32 cellular contexts compared by ENCODE assay signal in genomic region chr18:54690198-54690597, GRCh38.
DNase-seq lines count a peak whose midpoint lies in the region; ATAC-seq, FAIRE-seq and TF ChIP-seq lines count a peak whose summit lies in the region.
"Had no signal": no experiment of that assay in that cellular context is flagged by ENCODE, and none has a peak within 500 bp of the region (broad histone marks: within the 10 kb centered on the region; RNA-seq: fewer than 3 reads in every experiment).

No MANE protein-coding gene starts in this region.

- no peaks in the 10 kb centered on the region for H4K20me1 ChIP-seq in mammary epithelial cell (ENCODE audit: insufficient read depth, low read length)
- H4K20me1 ChIP-seq in K562 (replicated peaks; ENCODE audit: control insufficient read depth, insufficient read depth, low read length) = no peaks in the 10 kb centered on the region

- no peak overlapping the region for H3K4me3 Mint-ChIP-seq in MCF 10A (ENCODE audit: unreplicated experiment)
- H3K4me3 Mint-ChIP-seq: activated CD4-positive, alpha-beta T cell treated with anti-CD3 and anti-CD28 coated beads for 36 hours; activated naive CD4-positive, alpha-beta T cell treated with anti-CD3 and anti-CD28 coated beads, Interleukin-2, amount 10 ng/mL, durations not matched to agents 7 days and 5 days; activated T-cell treated with anti-CD3 and anti-CD28 coated beads, Interleukin-2, amount 50 U/mL, for 72 hours; neural progenitor cell had no signal

- TF ChIP-seq RAD21 in K562 (CRISPR knock-in tag; conservative IDR thresholded peaks at IDR 0.05 in 1 of 2, IDR thresholded peaks at IDR 0.05 in 1 of 2) = no peak

- no peaks in the 10 kb centered on the region for H3K4me1 Mint-ChIP-seq in MCF 10A (ENCODE audit: insufficient read depth, unreplicated experiment)
- H3K4me1 Mint-ChIP-seq: activated CD4-positive, alpha-beta T cell treated with anti-CD3 and anti-CD28 coated beads for 36 hours; activated naive CD4-positive, alpha-beta T cell treated with anti-CD3 and anti-CD28 coated beads, Interleukin-2, amount 10 ng/mL, durations not matched to agents 7 days and 5 days had no signal

- CTCF ChIA-PET in mammary epithelial cell (lab: Charles Lee; ENCODE audit: low non-redundant PET) = interaction anchor here (0.6 kb wide), 1 partner anchor 85 kb away, joined by 4 read pairs; no protein-coding TSS in a partner anchor
- CTCF ChIA-PET in MCF 10A (lab: Yijun Ruan, JAX) = interaction anchor here (0.7 to 1.9 kb wide), 4 partner anchors 11 to 293 kb away, joined by 3 to 6 read pairs (median 4); no protein-coding TSS in a partner anchor
- CTCF ChIA-PET in K562 (lab: Yijun Ruan, JAX; ENCODE audit: low intra/inter-chr PET ratio) = no interaction called here

- in situ Hi-C loops in mammary epithelial cell (cut with MboI; ENCODE audit: low sequenced_read_pairs in 2 of 2) = no loop called here
- in situ Hi-C loops in K562 (cut with MboI) = no loop called here

- H3K27ac ChIP-seq in mammary epithelial cell (ENCODE audit: insufficient read depth, low read depth, low read length) (no peak overlapping the region), K562 (ENCODE audit: extremely low read depth, low read depth, low read length) (no peak overlapping the region), kidney (ENCODE audit: low read depth in 2 of 2, low read length in 2 of 2) (no peak overlapping the region)
- H3K27ac ChIP-seq: gastroesophageal sphincter, neural progenitor cell, thyroid gland had no signal

- no peak overlapping the region for H2AFZ ChIP-seq in mammary epithelial cell (ENCODE audit: low read depth, low read length)
- 0 out of 2 replicates have a peak overlapping the region, but pooled peaks have one; percentile 32 for H2AFZ ChIP-seq in K562 (ENCODE audit: low read depth, low read length)
- H2AFZ ChIP-seq: neural progenitor cell had no signal

- no peaks in the 10 kb centered on the region for H3K27me3 Mint-ChIP-seq in MCF 10A (ENCODE audit: insufficient read depth, unreplicated experiment)
- H3K27me3 Mint-ChIP-seq: progenitor cell of endocrine pancreas had no signal

- H3K79me2 ChIP-seq in mammary epithelial cell (ENCODE audit: insufficient read depth, low read length) (no peaks in the 10 kb centered on the region), K562 (ENCODE audit: control insufficient read depth, insufficient read depth, low read length) (no peaks in the 10 kb centered on the region)

- H3K27me3 ChIP-seq in mammary epithelial cell (ENCODE audit: insufficient read depth, low read length) = no peaks in the 10 kb centered on the region
- H3K27me3 ChIP-seq in K562 (ENCODE audit: control insufficient read depth in 2 of 2, insufficient read depth in 2 of 2, low read length in 2 of 2) = no peaks in the 10 kb centered on the region
- H3K27me3 ChIP-seq: BE2C, gastroesophageal sphincter, neural progenitor cell, thyroid gland had no signal

- dilution Hi-C loops in mammary epithelial cell (cut with HindIII; ENCODE audit: low sequenced_read_pairs) = loop anchor here (25.0 kb wide), 1 partner anchor 297 kb away; no protein-coding TSS in a partner anchor

- FAIRE-seq in K562 (lab: Jason Lieb, UNC) = no peak
- FAIRE-seq in kidney (lab: Jason Lieb, UNC) = no peak
- FAIRE-seq: GM12892, islet of Langerhans, small intestine had no signal

- no peak for ATAC-seq in K562
- ATAC-seq: activated CD4-positive, alpha-beta T cell treated with anti-CD3 and anti-CD28 coated beads for 36 hours; activated T-cell treated with anti-CD3 and anti-CD28 coated beads, Interleukin-2, amount 50 U/mL, for 72 hours; gastroesophageal sphincter had no signal

- no peak overlapping the region for H3K27ac Mint-ChIP-seq in MCF 10A (ENCODE audit: low read depth, unreplicated experiment)
- H3K27ac Mint-ChIP-seq: activated CD4-positive, alpha-beta T cell treated with anti-CD3 and anti-CD28 coated beads for 36 hours; activated naive CD4-positive, alpha-beta T cell treated with anti-CD3 and anti-CD28 coated beads, Interleukin-2, amount 10 ng/mL, durations not matched to agents 7 days and 5 days; activated T-cell treated with anti-CD3 and anti-CD28 coated beads, Interleukin-2, amount 50 U/mL, for 72 hours; neural progenitor cell; progenitor cell of endocrine pancreas had no signal

- H3K4me3 ChIP-seq in mammary epithelial cell (replicated peaks in 1 of 3; ENCODE audit: insufficient read depth in 1 of 3, low read depth in 2 of 3, low read length in 3 of 3) = no peak overlapping the region
- no peak overlapping the region for H3K4me3 ChIP-seq in K562
- peak overlapping the region; percentile 6 for H3K4me3 ChIP-seq in fibroblast of the aortic adventitia (ENCODE audit: low read depth, low read length)
- no peak overlapping the region for H3K4me3 ChIP-seq in kidney (ENCODE audit: low read length in 2 of 2)
- H3K4me3 ChIP-seq: gastroesophageal sphincter, neural progenitor cell, thyroid gland had no signal

- no peaks in the 10 kb centered on the region for H3K36me3 Mint-ChIP-seq in MCF 10A (ENCODE audit: insufficient read depth, unreplicated experiment)
- H3K36me3 Mint-ChIP-seq: activated naive CD4-positive, alpha-beta T cell treated with anti-CD3 and anti-CD28 coated beads, Interleukin-2, amount 10 ng/mL, durations not matched to agents 7 days and 5 days; neural progenitor cell had no signal

- H3K9me3 Mint-ChIP-seq in MCF 10A (ENCODE audit: unreplicated experiment) = peaks cover 7% of the 10 kb centered on the region
- H3K9me3 Mint-ChIP-seq: activated naive CD4-positive, alpha-beta T cell treated with anti-CD3 and anti-CD28 coated beads, Interleukin-2, amount 10 ng/mL, durations not matched to agents 7 days and 5 days; activated T-cell treated with anti-CD3 and anti-CD28 coated beads, Interleukin-2, amount 50 U/mL, for 72 hours; neural progenitor cell had no signal

- no peaks in the 10 kb centered on the region for H3K9me1 ChIP-seq in K562 (ENCODE audit: control insufficient read depth, insufficient read depth, low read length)

- BruUV-seq in mammary epithelial cell (replicated peaks; lab: Mats Ljungman, UMichigan) (no TSS peak), MCF 10A (replicated peaks; lab: Mats Ljungman, UMichigan) (no TSS peak), K562 (replicated peaks; lab: Mats Ljungman, UMichigan) (no TSS peak)

- TF ChIP-seq EP300 in K562 (IDR thresholded peaks at IDR 0.05; ENCODE audit: low read length) = no peak

- WGBS in mammary epithelial cell (ENCODE audit: low coverage, missing lambda C conversion rate) = 81% methylated on average over 5 of the region's 5 CpGs
- WGBS in K562 (ENCODE audit: insufficient coverage, low coverage, missing lambda C conversion rate) = 21% methylated on average over 5 of the region's 5 CpGs

- no peaks in the 10 kb centered on the region for H3K4me1 ChIP-seq in mammary epithelial cell (ENCODE audit: insufficient read depth, low read length)
- no peaks in the 10 kb centered on the region for H3K4me1 ChIP-seq in K562 (replicated peaks in 1 of 2; ENCODE audit: control insufficient read depth in 2 of 2, insufficient read depth in 2 of 2, low read length in 2 of 2)
- no peaks in the 10 kb centered on the region for H3K4me1 ChIP-seq in kidney (ENCODE audit: control insufficient read depth in 1 of 2, insufficient read depth in 1 of 2, low read depth in 1 of 2, low read length in 2 of 2)
- H3K4me1 ChIP-seq: BE2C, Caco-2, gastroesophageal sphincter, neural progenitor cell, thyroid gland had no signal

- intact Hi-C loops in mammary epithelial cell (cut with micrococcal nuclease) = no loop called here
- intact Hi-C loops in MCF 10A (cut with micrococcal nuclease) = no loop called here
- intact Hi-C loops in K562 (cut with micrococcal nuclease) = no loop called here
- intact Hi-C loops in kidney (cut with DNase I) = no loop called here

- TF ChIP-seq POLR2A in K562 (conservative IDR thresholded peaks at IDR 0.05) = no peak

- no peak overlapping the region for H3K4me2 ChIP-seq in mammary epithelial cell (ENCODE audit: insufficient read depth, low read depth, low read length)
- no peak overlapping the region for H3K4me2 ChIP-seq in K562 (ENCODE audit: insufficient read depth, low read length)
- H3K4me2 ChIP-seq: neural progenitor cell had no signal

- TF ChIP-seq CTCF in mammary epithelial cell (conservative IDR thresholded peaks at IDR 0.05 in 1 of 2, IDR thresholded peaks at IDR 0.05 in 1 of 2; ENCODE audit: extremely low read depth in 1 of 2, insufficient read depth in 1 of 2, low read depth in 1 of 2, low read length in 2 of 2) (no peak), MCF 10A (IDR thresholded peaks at IDR 0.05; ENCODE audit: unreplicated experiment) (no peak), K562 (IDR thresholded peaks at IDR 0.05 in 2 of 3, conservative IDR thresholded peaks at IDR 0.05 in 1 of 3; ENCODE audit: insufficient read depth in 2 of 3, low read depth in 1 of 3, low read length in 3 of 3) (no peak), fibroblast of the aortic adventitia (IDR thresholded peaks at IDR 0.05; ENCODE audit: insufficient read depth, low read length) (no peak), kidney (IDR thresholded peaks at IDR 0.05; ENCODE audit: borderline replicate concordance, extremely low read depth, insufficient read depth) (no peak)

- DNase-seq in mammary epithelial cell = peak; percentile 12
- no peak for DNase-seq in MCF 10A (ENCODE audit: unreplicated experiment)
- DNase-seq in K562 (ENCODE audit: extremely low read depth in 1 of 4, low spot score in 3 of 4) = no peak
- peak; percentile 33 for DNase-seq in fibroblast of the aortic adventitia (ENCODE audit: low read depth)
- DNase-seq in NCI-H345 (lab: John Stamatoyannopoulos, UW) = no peak
- no peak for DNase-seq in NCI-H510A (lab: John Stamatoyannopoulos, UW)
- DNase-seq in kidney = no peak
- no peak for DNase-seq in Ammon's horn (ENCODE audit: low spot score)
- DNase-seq: 8988T; activated CD4-positive, alpha-beta T cell treated with anti-CD3 and anti-CD28 coated beads for 36 hours; activated naive CD4-positive, alpha-beta T cell treated with anti-CD3 and anti-CD28 coated beads, Interleukin-2, amount 10 ng/mL, durations not matched to agents 7 days and 5 days; activated T-cell treated with anti-CD3 and anti-CD28 coated beads, Interleukin-2, amount 50 U/mL, for 72 hours; aorta; BE2C; Caco-2; DMS79 treated with DMSO at 0.1 percent for 48 hours; hypothalamus; Kasumi-1; NCI-H1092 treated with DMSO at 0.1 percent for 48 hours; NCI-H2029; NCI-H446; OCI-M1; SHP77; small intestine; stimulated activated CD4-positive, alpha-beta T cell treated with anti-CD3 and anti-CD28 coated beads, Interleukin-2, amount 100 ng/mL, for 48 hours; stimulated activated naive CD4-positive, alpha-beta T cell treated with Interleukin-2 at 50 U/mL for 16 hours; thyroid gland had no signal

- H3K9ac ChIP-seq in mammary epithelial cell (ENCODE audit: insufficient read depth, low read length) (no peak overlapping the region), K562 (ENCODE audit: insufficient read depth in 1 of 2, low read depth in 2 of 2, low read length in 2 of 2) (no peak overlapping the region), kidney (ENCODE audit: low read length in 2 of 2) (no peak overlapping the region)
- H3K9ac ChIP-seq: neural progenitor cell had no signal

- POLR2A ChIA-PET in MCF 10A (lab: Yijun Ruan, JAX) (interaction anchor here (0.7 to 1.5 kb wide), 2 partner anchors 138 to 245 kb away, joined by 3 to 4 read pairs; partner anchors contain the start of gene RAB27B), K562 (lab: Yijun Ruan, JAX) (no interaction called here)

- H3K9me3 ChIP-seq in mammary epithelial cell (replicated peaks; ENCODE audit: insufficient read depth, low read length) (no peaks in the 10 kb centered on the region), K562 (replicated peaks; ENCODE audit: control insufficient read depth, insufficient read depth, low read depth, low read length) (no peaks in the 10 kb centered on the region), kidney (ENCODE audit: control insufficient read depth in 1 of 2, low read length in 2 of 2) (no peaks in the 10 kb centered on the region)
- H3K9me3 ChIP-seq: BE2C, Caco-2, gastroesophageal sphincter, thyroid gland had no signal

- H3K36me3 ChIP-seq in mammary epithelial cell (ENCODE audit: insufficient read depth, low read length) (no peaks in the 10 kb centered on the region), K562 (ENCODE audit: control insufficient read depth, insufficient read depth, low read length) (no peaks in the 10 kb centered on the region), kidney (ENCODE audit: control insufficient read depth in 1 of 2, insufficient read depth in 2 of 2, low read length in 2 of 2) (no peaks in the 10 kb centered on the region)
- H3K36me3 ChIP-seq: BE2C, gastroesophageal sphincter, neural progenitor cell, thyroid gland had no signal

Comparison
In these comparisons a context has a peak if more than half of its experiments do, and no peak if none do; other contexts are left out.
1. DNase-seq: peak in mammary epithelial cell (single experiment) and fibroblast of the aortic adventitia (single experiment); none in MCF 10A (single experiment), K562 (0 of 4), NCI-H345 (single experiment), NCI-H510A (single experiment), kidney (single experiment) and Ammon's horn (single experiment).